In the genomic region with DNA sequence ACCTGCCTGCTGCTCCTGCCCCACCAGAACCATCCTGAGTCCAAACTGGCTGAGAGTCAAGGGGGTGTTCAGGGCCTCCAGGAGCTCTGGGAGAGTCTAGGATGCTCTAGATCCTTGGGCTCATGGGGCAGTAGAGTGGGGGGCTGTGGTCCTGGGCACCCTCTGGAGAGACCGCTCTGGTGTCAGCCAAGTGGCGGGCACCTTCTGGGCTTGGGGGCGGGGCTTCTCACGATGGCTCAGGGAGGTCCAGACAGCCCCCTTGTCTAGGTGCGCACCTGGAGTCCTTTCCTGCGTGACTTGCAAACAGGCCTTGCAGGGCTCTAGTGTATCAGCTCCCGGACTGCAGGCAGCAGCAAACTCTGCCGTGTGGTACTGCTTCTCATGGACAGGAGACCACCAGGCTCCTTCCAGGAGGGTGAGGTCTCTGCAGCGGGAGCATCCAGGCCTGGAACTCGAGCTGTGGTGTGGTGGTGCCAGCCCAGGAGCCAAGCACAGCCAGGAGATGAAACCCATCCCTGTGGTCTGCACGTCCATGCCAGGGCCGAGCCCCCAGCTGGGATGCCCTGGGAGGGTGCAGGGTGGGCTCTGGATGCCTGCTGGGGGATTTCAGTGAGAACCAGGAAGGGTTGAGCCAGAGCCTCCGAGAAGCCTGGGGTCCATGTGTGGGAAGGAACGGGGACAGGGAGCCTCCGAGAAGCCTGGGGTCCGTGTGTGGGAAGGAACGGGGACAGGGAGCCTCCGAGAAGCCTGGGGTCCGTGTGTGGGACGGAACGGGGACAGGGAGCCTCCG, we compare ENCODE assay signal across 3 cellular contexts.
A peak's percentile ranks its signal among the peaks of the same experiment; 100 is the strongest.
TF ChIP-seq lines count a peak whose summit lies in the region.

No MANE protein-coding gene starts in this region.

TF ChIP-seq in SK-N-SH, 30 proteins besides CTCF, POLR2A, EP300 and RAD21:
- TF ChIP-seq POLR2AphosphoS5 (IDR thresholded peaks at IDR 0.05; ENCODE audit: low read depth, low read length) (no peak), NFIC (IDR thresholded peaks at IDR 0.05; ENCODE audit: borderline replicate concordance) (no peak), RFX5 (IDR thresholded peaks at IDR 0.05; ENCODE audit: low read length) (no peak), GATA2 (CRISPR knock-in tag; IDR thresholded peaks at IDR 0.05) (no peak), EZH2phosphoT487 (IDR thresholded peaks at IDR 0.05; ENCODE audit: borderline replicate concordance, low read depth) (no peak), YY1 (IDR thresholded peaks at IDR 0.05; ENCODE audit: low read depth) (no peak), RXRA (IDR thresholded peaks at IDR 0.05; ENCODE audit: borderline replicate concordance, low read depth) (no peak), JUND (IDR thresholded peaks at IDR 0.05) (no peak), MEF2A (IDR thresholded peaks at IDR 0.05; ENCODE audit: borderline replicate concordance, low read depth) (no peak)
- TF ChIP-seq, protein P1, sequence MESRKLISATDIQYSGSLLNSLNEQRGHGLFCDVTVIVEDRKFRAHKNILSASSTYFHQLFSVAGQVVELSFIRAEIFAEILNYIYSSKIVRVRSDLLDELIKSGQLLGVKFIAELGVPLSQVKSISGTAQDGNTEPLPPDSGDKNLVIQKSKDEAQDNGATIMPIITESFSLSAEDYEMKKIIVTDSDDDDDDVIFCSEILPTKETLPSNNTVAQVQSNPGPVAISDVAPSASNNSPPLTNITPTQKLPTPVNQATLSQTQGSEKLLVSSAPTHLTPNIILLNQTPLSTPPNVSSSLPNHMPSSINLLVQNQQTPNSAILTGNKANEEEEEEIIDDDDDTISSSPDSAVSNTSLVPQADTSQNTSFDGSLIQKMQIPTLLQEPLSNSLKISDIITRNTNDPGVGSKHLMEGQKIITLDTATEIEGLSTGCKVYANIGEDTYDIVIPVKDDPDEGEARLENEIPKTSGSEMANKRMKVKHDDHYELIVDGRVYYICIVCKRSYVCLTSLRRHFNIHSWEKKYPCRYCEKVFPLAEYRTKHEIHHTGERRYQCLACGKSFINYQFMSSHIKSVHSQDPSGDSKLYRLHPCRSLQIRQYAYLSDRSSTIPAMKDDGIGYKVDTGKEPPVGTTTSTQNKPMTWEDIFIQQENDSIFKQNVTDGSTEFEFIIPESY (IDR thresholded peaks at IDR 0.05; ENCODE audit: borderline replicate concordance, low read depth): no peak
- TF ChIP-seq, protein P2, sequence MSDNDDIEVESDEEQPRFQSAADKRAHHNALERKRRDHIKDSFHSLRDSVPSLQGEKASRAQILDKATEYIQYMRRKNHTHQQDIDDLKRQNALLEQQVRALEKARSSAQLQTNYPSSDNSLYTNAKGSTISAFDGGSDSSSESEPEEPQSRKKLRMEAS (IDR thresholded peaks at IDR 0.05; ENCODE audit: low read depth): no peak
- TF ChIP-seq, protein P3, sequence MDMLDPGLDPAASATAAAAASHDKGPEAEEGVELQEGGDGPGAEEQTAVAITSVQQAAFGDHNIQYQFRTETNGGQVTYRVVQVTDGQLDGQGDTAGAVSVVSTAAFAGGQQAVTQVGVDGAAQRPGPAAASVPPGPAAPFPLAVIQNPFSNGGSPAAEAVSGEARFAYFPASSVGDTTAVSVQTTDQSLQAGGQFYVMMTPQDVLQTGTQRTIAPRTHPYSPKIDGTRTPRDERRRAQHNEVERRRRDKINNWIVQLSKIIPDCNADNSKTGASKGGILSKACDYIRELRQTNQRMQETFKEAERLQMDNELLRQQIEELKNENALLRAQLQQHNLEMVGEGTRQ (IDR thresholded peaks at IDR 0.05; ENCODE audit: borderline replicate concordance, low read depth, low read length): no peak

TF ChIP-seq in SK-N-SH treated with all-trans-retinoic acid at 6 μM for 48 hours, 23 proteins besides CTCF, POLR2A, EP300 and RAD21 (continues in another document):
- TF ChIP-seq TOX (CRISPR knock-in tag; IDR thresholded peaks at IDR 0.05; ENCODE audit: borderline replicate concordance) (no peak), RARB (CRISPR knock-in tag; IDR thresholded peaks at IDR 0.05) (no peak), PPARA (CRISPR knock-in tag; IDR thresholded peaks at IDR 0.05; ENCODE audit: borderline replicate concordance) (no peak), POU6F1 (CRISPR knock-in tag; IDR thresholded peaks at IDR 0.05; ENCODE audit: borderline replicate concordance, low read depth) (no peak), ZNF70 (CRISPR knock-in tag; IDR thresholded peaks at IDR 0.05) (no peak), ESRRG (CRISPR knock-in tag; IDR thresholded peaks at IDR 0.05) (no peak), ZFP3 (CRISPR knock-in tag; IDR thresholded peaks at IDR 0.05) (no peak), ZC3H10 (CRISPR knock-in tag; IDR thresholded peaks at IDR 0.05) (no peak), SNAI2 (CRISPR knock-in tag; IDR thresholded peaks at IDR 0.05) (no peak), OSR1 (CRISPR knock-in tag; IDR thresholded peaks at IDR 0.05) (no peak)
- TF ChIP-seq, protein P4, sequence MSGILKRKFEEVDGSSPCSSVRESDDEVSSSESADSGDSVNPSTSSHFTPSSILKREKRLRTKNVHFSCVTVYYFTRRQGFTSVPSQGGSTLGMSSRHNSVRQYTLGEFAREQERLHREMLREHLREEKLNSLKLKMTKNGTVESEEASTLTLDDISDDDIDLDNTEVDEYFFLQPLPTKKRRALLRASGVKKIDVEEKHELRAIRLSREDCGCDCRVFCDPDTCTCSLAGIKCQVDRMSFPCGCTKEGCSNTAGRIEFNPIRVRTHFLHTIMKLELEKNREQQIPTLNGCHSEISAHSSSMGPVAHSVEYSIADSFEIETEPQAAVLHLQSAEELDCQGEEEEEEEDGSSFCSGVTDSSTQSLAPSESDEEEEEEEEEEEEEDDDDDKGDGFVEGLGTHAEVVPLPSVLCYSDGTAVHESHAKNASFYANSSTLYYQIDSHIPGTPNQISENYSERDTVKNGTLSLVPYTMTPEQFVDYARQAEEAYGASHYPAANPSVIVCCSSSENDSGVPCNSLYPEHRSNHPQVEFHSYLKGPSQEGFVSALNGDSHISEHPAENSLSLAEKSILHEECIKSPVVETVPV (CRISPR knock-in tag; IDR thresholded peaks at IDR 0.05): no peak
- TF ChIP-seq, protein P5, sequence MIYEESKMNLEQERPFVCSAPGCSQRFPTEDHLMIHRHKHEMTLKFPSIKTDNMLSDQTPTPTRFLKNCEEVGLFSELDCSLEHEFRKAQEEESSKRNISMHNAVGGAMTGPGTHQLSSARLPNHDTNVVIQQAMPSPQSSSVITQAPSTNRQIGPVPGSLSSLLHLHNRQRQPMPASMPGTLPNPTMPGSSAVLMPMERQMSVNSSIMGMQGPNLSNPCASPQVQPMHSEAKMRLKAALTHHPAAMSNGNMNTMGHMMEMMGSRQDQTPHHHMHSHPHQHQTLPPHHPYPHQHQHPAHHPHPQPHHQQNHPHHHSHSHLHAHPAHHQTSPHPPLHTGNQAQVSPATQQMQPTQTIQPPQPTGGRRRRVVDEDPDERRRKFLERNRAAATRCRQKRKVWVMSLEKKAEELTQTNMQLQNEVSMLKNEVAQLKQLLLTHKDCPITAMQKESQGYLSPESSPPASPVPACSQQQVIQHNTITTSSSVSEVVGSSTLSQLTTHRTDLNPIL (CRISPR knock-in tag; IDR thresholded peaks at IDR 0.05; ENCODE audit: low read depth): no peak
- TF ChIP-seq, protein P6, sequence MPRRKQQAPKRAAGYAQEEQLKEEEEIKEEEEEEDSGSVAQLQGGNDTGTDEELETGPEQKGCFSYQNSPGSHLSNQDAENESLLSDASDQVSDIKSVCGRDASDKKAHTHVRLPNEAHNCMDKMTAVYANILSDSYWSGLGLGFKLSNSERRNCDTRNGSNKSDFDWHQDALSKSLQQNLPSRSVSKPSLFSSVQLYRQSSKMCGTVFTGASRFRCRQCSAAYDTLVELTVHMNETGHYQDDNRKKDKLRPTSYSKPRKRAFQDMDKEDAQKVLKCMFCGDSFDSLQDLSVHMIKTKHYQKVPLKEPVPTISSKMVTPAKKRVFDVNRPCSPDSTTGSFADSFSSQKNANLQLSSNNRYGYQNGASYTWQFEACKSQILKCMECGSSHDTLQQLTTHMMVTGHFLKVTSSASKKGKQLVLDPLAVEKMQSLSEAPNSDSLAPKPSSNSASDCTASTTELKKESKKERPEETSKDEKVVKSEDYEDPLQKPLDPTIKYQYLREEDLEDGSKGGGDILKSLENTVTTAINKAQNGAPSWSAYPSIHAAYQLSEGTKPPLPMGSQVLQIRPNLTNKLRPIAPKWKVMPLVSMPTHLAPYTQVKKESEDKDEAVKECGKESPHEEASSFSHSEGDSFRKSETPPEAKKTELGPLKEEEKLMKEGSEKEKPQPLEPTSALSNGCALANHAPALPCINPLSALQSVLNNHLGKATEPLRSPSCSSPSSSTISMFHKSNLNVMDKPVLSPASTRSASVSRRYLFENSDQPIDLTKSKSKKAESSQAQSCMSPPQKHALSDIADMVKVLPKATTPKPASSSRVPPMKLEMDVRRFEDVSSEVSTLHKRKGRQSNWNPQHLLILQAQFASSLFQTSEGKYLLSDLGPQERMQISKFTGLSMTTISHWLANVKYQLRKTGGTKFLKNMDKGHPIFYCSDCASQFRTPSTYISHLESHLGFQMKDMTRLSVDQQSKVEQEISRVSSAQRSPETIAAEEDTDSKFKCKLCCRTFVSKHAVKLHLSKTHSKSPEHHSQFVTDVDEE (CRISPR knock-in tag; IDR thresholded peaks at IDR 0.05): no peak

TF ChIP-seq in K562, 482 proteins besides CTCF, POLR2A, EP300 and RAD21:
- TF ChIP-seq POLR2G (IDR thresholded peaks at IDR 0.05; ENCODE audit: low read depth, low read length) (0 out of 2 replicates have a peak, but pooled peaks have one; percentile 18), CREM (IDR thresholded peaks at IDR 0.05; ENCODE audit: low read depth) (no peak)
TF ChIP-seq in K562: peak in this region for 1.
